8 cellular contexts compared by ENCODE assay signal in the genomic region with DNA sequence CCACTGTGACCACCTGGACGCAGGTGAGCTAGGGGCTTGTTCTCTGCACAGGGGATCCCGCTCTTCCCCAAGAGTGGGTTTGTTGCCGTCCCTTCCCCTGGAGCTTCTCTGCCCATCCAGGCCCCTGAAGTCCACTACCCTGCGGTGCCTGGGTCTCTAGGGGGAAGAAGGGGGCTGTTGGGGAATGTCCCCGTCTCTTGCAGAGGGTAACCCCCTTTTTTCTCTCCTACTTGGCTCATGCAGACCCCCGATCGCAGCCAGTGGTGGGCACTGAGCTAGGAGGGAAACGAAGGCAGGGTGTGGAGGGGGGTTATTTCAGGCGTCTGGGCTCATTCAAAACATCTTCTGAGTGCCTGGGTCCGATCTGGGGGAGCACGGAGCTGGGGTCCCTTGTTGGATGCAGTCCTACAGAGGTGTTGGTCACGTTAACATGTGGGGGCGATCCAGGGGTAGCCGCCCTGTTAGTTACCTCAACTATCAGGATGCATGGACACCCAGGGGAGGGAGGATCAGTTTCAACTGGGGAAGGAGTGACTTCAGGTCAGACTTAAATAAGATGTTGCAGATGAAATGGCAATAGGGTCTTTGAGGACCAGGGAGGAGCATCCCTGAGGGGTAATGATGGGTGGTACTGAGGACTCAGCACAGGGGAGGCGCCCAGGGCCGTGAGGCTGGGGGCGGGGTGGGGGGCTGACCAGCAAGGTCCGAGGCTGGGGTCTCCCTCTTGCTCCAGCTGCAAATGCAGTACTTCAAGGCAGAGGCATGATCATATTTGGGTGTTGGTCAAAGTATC. TPM values are rescaled to one million over a fixed set of nuclear protein-coding genes. Genes with fewer than 3 reads are reported as not detected.
DNase-seq lines count a peak whose midpoint lies in the region; ATAC-seq and TF ChIP-seq lines count a peak whose summit lies in the region.
"Not testable (repeated sequence)": the region's sequence is repeated elsewhere in the genome, so short reads cannot be mapped to it uniquely, and the experiment has no call there.

No MANE protein-coding gene starts in this region.

- H3K36me3 ChIP-seq in GM23338 (ENCODE audit: insufficient read depth); PC-9 (ENCODE audit: low read depth); colonic mucosa; right atrium auricular region; naive thymus-derived CD4-positive, alpha-beta T cell (ENCODE audit: control insufficient read depth in 2 of 3, insufficient read depth in 3 of 3, low read length in 3 of 3); spleen: not testable (repeated sequence)

- not testable (repeated sequence) for H4K20me1 ChIP-seq in GM23338 (replicated peaks; ENCODE audit: insufficient read depth); PC-9 (ENCODE audit: insufficient read depth)

- peak overlapping the region; percentile 90 for H3K4me3 Mint-ChIP-seq in GM23338
- H3K4me3 Mint-ChIP-seq in activated T-helper 17 cell treated with anti-CD3 and anti-CD28 coated beads, Interleukin-2, amount 50 U/mL, for 72 hours, result peak overlapping the region; percentile 81
- H3K4me3 Mint-ChIP-seq in naive thymus-derived CD4-positive, alpha-beta T cell, result peak overlapping the region; percentile 74 to 94 (median 88)

- not testable (repeated sequence) for H3K27ac Mint-ChIP-seq in GM23338
- peak overlapping the region; percentile 69 for H3K27ac Mint-ChIP-seq in activated T-helper 17 cell treated with anti-CD3 and anti-CD28 coated beads, Interleukin-2, amount 50 U/mL, for 72 hours
- peak overlapping the region; percentile 82 to 97 (median 93) for H3K27ac Mint-ChIP-seq in naive thymus-derived CD4-positive, alpha-beta T cell

- H3K9me2 ChIP-seq in GM23338 (ENCODE audit: insufficient read depth); PC-9 (ENCODE audit: insufficient read depth): not testable (repeated sequence)

- not testable (repeated sequence) for TF ChIP-seq CTCF in AG04449 (IDR thresholded peaks at IDR 0.05; ENCODE audit: insufficient read depth, low read length, missing control alignments); GM23338 (conservative IDR thresholded peaks at IDR 0.05; ENCODE audit: low read depth in 2 of 2); PC-9 (conservative IDR thresholded peaks at IDR 0.05); colonic mucosa (IDR thresholded peaks at IDR 0.05); right atrium auricular region (IDR thresholded peaks at IDR 0.05); spleen (IDR thresholded peaks at IDR 0.05 in 8 of 11, conservative IDR thresholded peaks at IDR 0.05 in 3 of 11)

- H3K36me3 Mint-ChIP-seq in GM23338 (ENCODE audit: low read depth); activated T-helper 17 cell treated with anti-CD3 and anti-CD28 coated beads, Interleukin-2, amount 50 U/mL, for 72 hours (ENCODE audit: low read depth); naive thymus-derived CD4-positive, alpha-beta T cell: not testable (repeated sequence)

- not testable (repeated sequence) for TF ChIP-seq POLR2A in spleen (IDR thresholded peaks at IDR 0.05)

- H3K4me3 ChIP-seq in AG04449 (ENCODE audit: low read depth, low read length) (peak overlapping the region; percentile 72), GM23338 (peak overlapping the region; percentile 77), PC-9 (peak overlapping the region; percentile 87), colonic mucosa (peak overlapping the region; percentile 76), right atrium auricular region (peak overlapping the region; percentile 45 to 70), spleen (peak overlapping the region; percentile 51 to 82 (median 66))
- peak overlapping the region; percentile 95 for H3K4me3 ChIP-seq in naive thymus-derived CD4-positive, alpha-beta T cell (ENCODE audit: low read length)

- not testable (repeated sequence) for H3K27me3 ChIP-seq in GM23338 (ENCODE audit: insufficient read depth); PC-9 (ENCODE audit: insufficient read depth, low read depth); colonic mucosa; right atrium auricular region; naive thymus-derived CD4-positive, alpha-beta T cell (ENCODE audit: control insufficient read depth in 2 of 2, insufficient read depth in 2 of 2, low read length in 2 of 2); spleen (replicated peaks in 1 of 7)

- H2AFZ ChIP-seq in GM23338, result peak overlapping the region; percentile 96
- peak overlapping the region; percentile 96 for H2AFZ ChIP-seq in PC-9

- not testable (repeated sequence) for H3K4me1 ChIP-seq in GM23338 (ENCODE audit: insufficient read depth); colonic mucosa
- H3K4me1 ChIP-seq in PC-9 (replicated peaks; ENCODE audit: insufficient read depth), result peaks cover 18% of the 10 kb centered on the region
- peaks cover 0 to 12% of the 10 kb centered on the region in 2 donors for H3K4me1 ChIP-seq in right atrium auricular region
- H3K4me1 ChIP-seq in naive thymus-derived CD4-positive, alpha-beta T cell (ENCODE audit: control insufficient read depth in 2 of 2, insufficient read depth in 2 of 2, low read length in 2 of 2), result peaks cover 15% of the 10 kb centered on the region in 2 donors
- peaks cover 0 to 41% (median 17%) of the 10 kb centered on the region in 6 donors for H3K4me1 ChIP-seq in spleen

- POLR2A ChIA-PET in AG04449 (lab: Yijun Ruan, JAX) (interaction anchor here (0.8 kb wide), 1 partner anchor 43 kb away, joined by 3 read pairs; no protein-coding TSS in a partner anchor), PC-9 (lab: Charles Lee; ENCODE audit: unreplicated experiment) (interaction anchor here (0.7 kb wide), 1 partner anchor 194 kb away, joined by 4 read pairs; no protein-coding TSS in a partner anchor)
- POLR2A ChIA-PET in naive thymus-derived CD4-positive, alpha-beta T cell (lab: Charles Lee), result interaction anchor here (1.0 to 4.1 kb wide), 16 partner anchors 9 to 766 kb away, joined by 3 to 47 read pairs (median 4); a partner anchor contains a TSS

- CTCF ChIA-PET in AG04449 (lab: Yijun Ruan, JAX) (interaction anchor here (1.0 kb wide), 1 partner anchor 42 kb away, joined by 4 read pairs; a partner anchor contains a TSS), PC-9 (lab: Charles Lee) (interaction anchor here (0.6 kb wide), 2 partner anchors 9 to 98 kb away, joined by 3 read pairs; no protein-coding TSS in a partner anchor)
- CTCF ChIA-PET in naive thymus-derived CD4-positive, alpha-beta T cell (lab: Charles Lee), result interaction anchor here (0.6 to 2.3 kb wide), 5 partner anchors 12 to 1331 kb away, joined by 3 to 19 read pairs (median 3); a partner anchor contains a TSS

- peak overlapping the region; percentile 90 for H3K4me2 ChIP-seq in GM23338
- H3K4me2 ChIP-seq in PC-9, result peak overlapping the region; percentile 100

- not testable (repeated sequence) for H3K4me1 Mint-ChIP-seq in GM23338
- peaks cover 14% of the 10 kb centered on the region for H3K4me1 Mint-ChIP-seq in activated T-helper 17 cell treated with anti-CD3 and anti-CD28 coated beads, Interleukin-2, amount 50 U/mL, for 72 hours
- peaks cover 15 to 47% (median 25%) of the 10 kb centered on the region in 7 donors for H3K4me1 Mint-ChIP-seq in naive thymus-derived CD4-positive, alpha-beta T cell

- WGBS in spleen, 5 donors, result 38 to 54% (median 47%) methylated on average over 15 to 18 of the region's 18 CpGs

- not testable (repeated sequence) for H3K9me3 Mint-ChIP-seq in GM23338; activated T-helper 17 cell treated with anti-CD3 and anti-CD28 coated beads, Interleukin-2, amount 50 U/mL, for 72 hours; naive thymus-derived CD4-positive, alpha-beta T cell

- H3K79me2 ChIP-seq in GM23338 (replicated peaks; ENCODE audit: insufficient read depth); PC-9 (ENCODE audit: low read depth): not testable (repeated sequence)

- not testable (repeated sequence) for H3K9me3 ChIP-seq in PC-9 (ENCODE audit: insufficient read depth, low read depth); colonic mucosa; right atrium auricular region; naive thymus-derived CD4-positive, alpha-beta T cell (ENCODE audit: control insufficient read depth in 2 of 3, low read length in 3 of 3); spleen

- BruUV-seq in PC-9 (replicated peaks; lab: Mats Ljungman, UMichigan), result not testable (repeated sequence)

- not testable (repeated sequence) for H3K27ac ChIP-seq in GM23338 (ENCODE audit: low read depth); PC-9; colonic mucosa
- H3K27ac ChIP-seq in right atrium auricular region, result peak overlapping the region in 1 of 2 donors; percentile 76
- H3K27ac ChIP-seq in naive thymus-derived CD4-positive, alpha-beta T cell (ENCODE audit: low read depth, low read length), result peak overlapping the region; percentile 86
- H3K27ac ChIP-seq in spleen, result peak overlapping the region in 5 of 8 donors; percentile 79 to 93 (median 90)

- peak overlapping the region; percentile 73 to 76 for H3K9ac ChIP-seq in colonic mucosa (ENCODE audit: low read depth in 2 of 2, low read length in 2 of 2)

- ATAC-seq in GM23338, result peak; percentile 29; the same call in 2 of the 3 replicates
- not testable (repeated sequence) for ATAC-seq in activated T-helper 17 cell treated with anti-CD3 and anti-CD28 coated beads, Interleukin-2, amount 50 U/mL, for 72 hours (replicated peaks); naive thymus-derived CD4-positive, alpha-beta T cell

- not testable (repeated sequence) for H3F3A ChIP-seq in GM23338 (replicated peaks; ENCODE audit: low read depth)
- peaks cover 11% of the 10 kb centered on the region for H3F3A ChIP-seq in PC-9 (ENCODE audit: insufficient read depth, low read depth)

- DNase-seq in AG04449 (ENCODE audit: low read depth, low spot score); GM23338 (ENCODE audit: low spot score); PC-9; right atrium auricular region (ENCODE audit: low spot score): not testable (repeated sequence)
- DNase-seq in colonic mucosa (peak; percentile 21), spleen (peak; percentile 75)
- peak in 2 of 9 donors; percentile 6 to 17 for DNase-seq in naive thymus-derived CD4-positive, alpha-beta T cell

- H3K27me3 Mint-ChIP-seq in GM23338 (ENCODE audit: insufficient read depth, low read depth, poor library complexity); activated T-helper 17 cell treated with anti-CD3 and anti-CD28 coated beads, Interleukin-2, amount 50 U/mL, for 72 hours; naive thymus-derived CD4-positive, alpha-beta T cell: not testable (repeated sequence)

- intact Hi-C loops in PC-9 (cut with micrococcal nuclease; ENCODE audit: unreplicated experiment); colonic mucosa (cut with DNase I); spleen (cut with DNase I; ENCODE audit: low total_unique reads): not testable (repeated sequence)
- intact Hi-C loops in naive thymus-derived CD4-positive, alpha-beta T cell (cut with micrococcal nuclease), result loop anchor here (1.0 to 5.0 kb wide), 5 partner anchors 11 to 427 kb away; a partner anchor contains a TSS

RNA-seq across cellular contexts. Expression of a gene that starts 42.2 kb away (rescaled TPM):
- total RNA-seq in GM23338 (2014; rRNA removed; shearing (Covaris generic)), result 26.7 and 31.3 TPM in 2 replicates
- polyA plus RNA-seq in GM23338 (2016; fragmentation: Nextera tagmentation; extraction: Ambion mirVana), result 20.0 and 25.2 TPM in 2 replicates
- 38.0 and 39.9 TPM in 2 replicates for total RNA-seq in PC-9 (2021)
- 10 to 100 TPM; 22.4 to 28.3 TPM for total RNA-seq in activated T-helper 17 cell treated with anti-CD3 and anti-CD28 coated beads, Interleukin-2, amount 50 U/mL, for 72 hours
- total RNA-seq in colonic mucosa, result 10 to 100 TPM; 15.9 to 16.2 TPM
- 10 to 100 TPM; 40.1 to 50.9 TPM for total RNA-seq in right atrium auricular region
- total RNA-seq in naive thymus-derived CD4-positive, alpha-beta T cell, result 100 to 1,000 TPM in 2 of 5 experiments, 10 to 100 TPM in 3; 41.7 to 103 (median 91.2) TPM
- 10 to 100 TPM; 29.2 to 51.3 TPM for polyA plus RNA-seq in naive thymus-derived CD4-positive, alpha-beta T cell
- total RNA-seq in spleen, result 10 to 100 TPM; 45.4 to 65.1 (median 53.6) TPM
- polyA plus RNA-seq in spleen, result 10 to 100 TPM in 2 of 3 donors, 1 to 10 TPM in 1; 10.0 to 18.3 (median 15.1) TPM

RNA-seq across cellular contexts. Expression of a gene that starts 56.9 kb away (rescaled TPM):
- not detected in 2 replicates for total RNA-seq in GM23338 (2014; rRNA removed; shearing (Covaris generic))
- polyA plus RNA-seq in GM23338 (2016; fragmentation: Nextera tagmentation; extraction: Ambion mirVana) (0.31 and 0.33 TPM in 2 replicates), spleen (1 to 10 TPM; 1.1 to 2.9 (median 1.8) TPM)
- total RNA-seq in PC-9 (2021) (0.83 TPM in 1 of 2 replicates, not detected in the other), colonic mucosa (not detected), right atrium auricular region (not detected), spleen (1 to 10 TPM in 1 of 7 donors, under 1 TPM in 3, not detected in 3; 0.70 to 1.1 (median 0.85) TPM)
- total RNA-seq in activated T-helper 17 cell treated with anti-CD3 and anti-CD28 coated beads, Interleukin-2, amount 50 U/mL, for 72 hours, result not detected
- 10 to 100 TPM in 2 of 5 experiments, 1 to 10 TPM in 2, under 1 TPM in 1; 0.80 to 17.9 (median 7.7) TPM for total RNA-seq in naive thymus-derived CD4-positive, alpha-beta T cell
- 1 to 10 TPM; 2.3 to 2.9 TPM for polyA plus RNA-seq in naive thymus-derived CD4-positive, alpha-beta T cell
